Comparison of ENCODE assay signal across 8 cellular contexts in genomic region chr12:6868211-6869048, GRCh38. TPM values are rescaled to one million over a fixed set of nuclear protein-coding genes. Genes with fewer than 3 reads are reported as not detected.
A peak's percentile ranks its signal among the peaks of the same experiment; 100 is the strongest.
DNase-seq lines count a peak whose midpoint lies in the region; ATAC-seq and TF ChIP-seq lines count a peak whose summit lies in the region.

No MANE protein-coding gene starts in this region.

- H3K4me2 ChIP-seq in GM23248 (ENCODE audit: unreplicated experiment): peak overlapping the region; percentile 100

- POLR2A ChIA-PET in AG04449 (lab: Yijun Ruan, JAX): interaction anchor here (0.9 to 10.2 kb wide), 15 partner anchors 8 to 116 kb away, joined by 3 to 164 read pairs (median 7); partner anchors contain the start of genes C12orf57, CDCA3, GNB3 and MLF2
- POLR2A ChIA-PET in activated CD4-positive, alpha-beta T cell treated with anti-CD3 and anti-CD28 coated beads, Interleukin-2, amount 10 ng/mL, durations not matched to agents 7 days and 5 days (lab: Charles Lee): interaction anchor here (0.5 to 2.3 kb wide), 2 partner anchors 16 to 110 kb away, joined by 3 to 14 read pairs; partner anchors contain the start of genes CDCA3 and USP5

- CTCF ChIA-PET in AG04449 (lab: Yijun Ruan, JAX): interaction anchor here (1.0 to 6.5 kb wide), 21 partner anchors 8 to 374 kb away, joined by 3 to 88 read pairs (median 7); partner anchors contain the start of genes C1RL, CDCA3, MLF2 and PTMS
- CTCF ChIA-PET in activated CD4-positive, alpha-beta T cell treated with anti-CD3 and anti-CD28 coated beads, Interleukin-2, amount 10 ng/mL, durations not matched to agents 7 days and 5 days (lab: Charles Lee): interaction anchor here (0.5 to 7.8 kb wide), 22 partner anchors 9 to 329 kb away, joined by 3 to 67 read pairs (median 4); partner anchors contain the start of genes C12orf57, CDCA3, MLF2 and RNU7-1

- no peaks in the 10 kb centered on the region for H3K27me3 Mint-ChIP-seq in activated CD4-positive, alpha-beta T cell treated with anti-CD3 and anti-CD28 coated beads, Interleukin-2, amount 10 ng/mL, durations not matched to agents 7 days and 5 days

- H3K4me3 Mint-ChIP-seq in activated CD4-positive, alpha-beta T cell treated with anti-CD3 and anti-CD28 coated beads, Interleukin-2, amount 10 ng/mL, durations not matched to agents 7 days and 5 days: peak overlapping the region; percentile 93

- peaks cover 52% of the 10 kb centered on the region for H3K4me1 Mint-ChIP-seq in activated CD4-positive, alpha-beta T cell treated with anti-CD3 and anti-CD28 coated beads, Interleukin-2, amount 10 ng/mL, durations not matched to agents 7 days and 5 days

- H3F3A ChIP-seq in GM23248 (ENCODE audit: insufficient read depth): peaks cover 38% of the 10 kb centered on the region

- H3K27ac ChIP-seq in GM23248: peak overlapping the region; percentile 68

- H3K9me3 ChIP-seq in GM23248 (ENCODE audit: low read depth): no peaks in the 10 kb centered on the region

- H3K4me3 ChIP-seq in AG04449 (ENCODE audit: low read depth, low read length) (peak overlapping the region; percentile 96), GM23248 (peak overlapping the region; percentile 99), foreskin fibroblast (ENCODE audit: low read depth in 1 of 2, low read length in 2 of 2) (peak overlapping the region; percentile 69 to 88), retinal pigment epithelial cell (ENCODE audit: low read length) (peak overlapping the region; percentile 94)

- no peak overlapping the region for H2AFZ ChIP-seq in GM23248

- in situ Hi-C loops in GM23248 (cut with MboI): no loop called here

- peaks cover 65% of the 10 kb centered on the region for H3K36me3 Mint-ChIP-seq in activated CD4-positive, alpha-beta T cell treated with anti-CD3 and anti-CD28 coated beads, Interleukin-2, amount 10 ng/mL, durations not matched to agents 7 days and 5 days (ENCODE audit: low read depth)

- H3K27ac Mint-ChIP-seq in activated CD4-positive, alpha-beta T cell treated with anti-CD3 and anti-CD28 coated beads, Interleukin-2, amount 10 ng/mL, durations not matched to agents 7 days and 5 days: peak overlapping the region; percentile 89

- H3K36me3 ChIP-seq in GM23248 (ENCODE audit: low read depth): peaks cover 17% of the 10 kb centered on the region

- peaks cover 38% of the 10 kb centered on the region for H3K79me2 ChIP-seq in GM23248 (ENCODE audit: insufficient read depth)

- ATAC-seq in GM21786 (IDR thresholded peaks at IDR 0.05; ENCODE audit: unreplicated experiment) (no peak), GM21528 (IDR thresholded peaks at IDR 0.05; ENCODE audit: low FRiP score, unreplicated experiment) (no peak), HG02852 (IDR thresholded peaks at IDR 0.05; ENCODE audit: unreplicated experiment) (no peak)

- H3K9ac ChIP-seq in GM23248: peak overlapping the region; percentile 92

- DNase-seq in AG04449 (ENCODE audit: low read depth, low spot score) (no peak), GM23248 (peak; percentile 75), foreskin fibroblast (peak in 1 of 2 donors; percentile 54), retinal pigment epithelial cell (ENCODE audit: low read depth) (no peak)
- DNase-seq in activated CD4-positive, alpha-beta T cell treated with anti-CD3 and anti-CD28 coated beads, Interleukin-2, amount 10 ng/mL, durations not matched to agents 7 days and 5 days: peak; percentile 15

- no peaks in the 10 kb centered on the region; the same call in 1 of the 2 replicates for H4K20me1 ChIP-seq in GM23248 (ENCODE audit: insufficient read depth)

- H3K9me2 ChIP-seq in GM23248 (ENCODE audit: insufficient read depth): no peaks in the 10 kb centered on the region

- TF ChIP-seq CTCF in AG04449 (IDR thresholded peaks at IDR 0.05; ENCODE audit: insufficient read depth, low read length, missing control alignments): peak; percentile 23
- TF ChIP-seq CTCF in foreskin fibroblast (IDR thresholded peaks at IDR 0.05; ENCODE audit: low read depth, low read length): peak; percentile 16
- peak; percentile 48 for TF ChIP-seq CTCF in retinal pigment epithelial cell (conservative IDR thresholded peaks at IDR 0.05; ENCODE audit: low read depth, low read length)

- no peaks in the 10 kb centered on the region for H3K9me3 Mint-ChIP-seq in activated CD4-positive, alpha-beta T cell treated with anti-CD3 and anti-CD28 coated beads, Interleukin-2, amount 10 ng/mL, durations not matched to agents 7 days and 5 days

- 5 to 7% methylated on average over 21 to 22 of the region's 22 CpGs for WGBS in GM23248 (ENCODE audit: low coverage in 1 of 2, low lambda C conversion rate in 2 of 2, missing lambda C conversion rate in 2 of 2), 2 experiments

- peaks cover 39% of the 10 kb centered on the region for H3K4me1 ChIP-seq in GM23248 (ENCODE audit: insufficient read depth)

- no peaks in the 10 kb centered on the region for H3K27me3 ChIP-seq in GM23248 (replicated peaks; ENCODE audit: insufficient read depth)

RNA-seq across cellular contexts. Expression of gene TPI1, which starts 1.1 kb away (rescaled TPM):
- 1,720 and 1,799 TPM in 2 replicates for total RNA-seq in GM23248 (2014; rRNA removed; shearing (Covaris generic))
- polyA plus RNA-seq in GM23248 (2016; fragmentation: Nextera tagmentation; extraction: Ambion mirVana): 1,936 and 1,978 TPM in 2 replicates
- 1,000 to 10,000 TPM in 1 of 2 experiments, 100 to 1,000 TPM in 1; 918 to 1,035 TPM for total RNA-seq in activated CD4-positive, alpha-beta T cell treated with anti-CD3 and anti-CD28 coated beads, Interleukin-2, amount 10 ng/mL, durations not matched to agents 7 days and 5 days

RNA-seq across cellular contexts. Expression of gene SPSB2, which starts 4.7 kb away (rescaled TPM):
- total RNA-seq in GM23248 (2014; rRNA removed; shearing (Covaris generic)): 4.4 and 4.6 TPM in 2 replicates
- 4.1 and 4.8 TPM in 2 replicates for polyA plus RNA-seq in GM23248 (2016; fragmentation: Nextera tagmentation; extraction: Ambion mirVana)
- total RNA-seq in activated CD4-positive, alpha-beta T cell treated with anti-CD3 and anti-CD28 coated beads, Interleukin-2, amount 10 ng/mL, durations not matched to agents 7 days and 5 days: 10 to 100 TPM; 15.4 to 17.3 TPM

RNA-seq across cellular contexts. Expression of gene USP5, which starts 16.5 kb away (rescaled TPM):
- total RNA-seq in GM23248 (2014; rRNA removed; shearing (Covaris generic)): 96.2 and 97.5 TPM in 2 replicates
- polyA plus RNA-seq in GM23248 (2016; fragmentation: Nextera tagmentation; extraction: Ambion mirVana): 73.2 and 77.9 TPM in 2 replicates
- 100 to 1,000 TPM; 119 to 131 TPM for total RNA-seq in activated CD4-positive, alpha-beta T cell treated with anti-CD3 and anti-CD28 coated beads, Interleukin-2, amount 10 ng/mL, durations not matched to agents 7 days and 5 days

RNA-seq across cellular contexts. Expression of gene CDCA3, which starts 17.3 kb away (rescaled TPM):
- 19.6 and 23.9 TPM in 2 replicates for total RNA-seq in GM23248 (2014; rRNA removed; shearing (Covaris generic))
- 30.2 and 31.4 TPM in 2 replicates for polyA plus RNA-seq in GM23248 (2016; fragmentation: Nextera tagmentation; extraction: Ambion mirVana)
- 100 to 1,000 TPM; 118 to 122 TPM for total RNA-seq in activated CD4-positive, alpha-beta T cell treated with anti-CD3 and anti-CD28 coated beads, Interleukin-2, amount 10 ng/mL, durations not matched to agents 7 days and 5 days

RNA-seq across cellular contexts. Expression of gene GNB3, which starts 27.7 kb away (rescaled TPM):
- total RNA-seq in GM23248 (2014; rRNA removed; shearing (Covaris generic)): 1.0 and 3.2 TPM in 2 replicates
- polyA plus RNA-seq in GM23248 (2016; fragmentation: Nextera tagmentation; extraction: Ambion mirVana): 1.5 and 2.2 TPM in 2 replicates
- total RNA-seq in activated CD4-positive, alpha-beta T cell treated with anti-CD3 and anti-CD28 coated beads, Interleukin-2, amount 10 ng/mL, durations not matched to agents 7 days and 5 days: not detected

Comparison
In these comparisons a context has a peak if more than half of its experiments do, and no peak if none do; other contexts are left out.
1. DNase-seq: peak in GM23248 (single experiment) and activated CD4-positive, alpha-beta T cell treated with anti-CD3 and anti-CD28 coated beads, Interleukin-2, amount 10 ng/mL, durations not matched to agents 7 days and 5 days (single experiment); none in AG04449 (single experiment) and retinal pigment epithelial cell (single experiment).
2. Peak in every context shown above with its lines, with median percentiles within 50 percentile points of each other: H3K4me3 ChIP-seq and CTCF ChIP-seq.